ENCODE assay signal across 20 cellular contexts in the genomic region with DNA sequence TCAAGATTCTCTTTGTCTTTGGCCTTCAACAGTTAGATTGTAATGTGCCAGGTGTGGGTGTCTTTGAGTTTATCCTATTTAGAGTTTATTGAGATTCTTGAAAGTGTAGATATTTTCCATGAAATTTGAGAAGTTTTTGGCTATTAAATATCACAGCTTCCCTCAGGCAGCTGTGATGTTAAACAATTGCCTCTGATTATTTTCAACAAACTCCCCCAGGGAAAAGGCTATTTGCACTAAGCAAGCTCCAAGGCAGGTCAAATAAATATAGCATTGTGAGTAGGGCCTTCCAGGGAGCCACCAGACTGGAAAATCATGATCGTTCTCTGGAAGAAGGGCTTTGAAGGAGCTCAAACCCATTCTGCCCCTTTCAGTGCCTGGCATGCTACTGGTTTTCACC.
"Had no signal": no experiment of that assay in that cellular context is flagged by ENCODE, and none has a peak within 500 bp of the region (broad histone marks: within the 10 kb centered on the region; RNA-seq: fewer than 3 reads in every experiment).

No MANE protein-coding gene starts in this region.

- FAIRE-seq: K562, RCC 7860 had no signal

- H3K27ac ChIP-seq: KMS-11, SJSA1, SK-N-MC had no signal

- H3K36me3 ChIP-seq: SJSA1 had no signal

- H3K4me3 ChIP-seq: K562, SJSA1, SK-N-MC had no signal

- H3K9ac ChIP-seq: KMS-11 had no signal

- H3K27me3 ChIP-seq: SJSA1 had no signal

- H3K4me1 ChIP-seq: SJSA1 had no signal

- ATAC-seq: K562 had no signal

- H3K4me2 ChIP-seq: KMS-11 had no signal

- DNase-seq: Kasumi-1, MM.1S, NCI-H1092 treated with DMSO at 0.1 percent for 48 hours, NCI-H1417, NCI-H1436 treated with DMSO at 0.1 percent for 48 hours, NCI-H1694, NCI-H187 treated with DMSO at 0.1 percent for 48 hours, NCI-H2029 treated with DMSO at 0.1 percent for 48 hours, NCI-H2227 treated with DMSO at 0.1 percent for 48 hours, NCI-H524, NCI-H526 treated with DMSO at 0.1 percent for 48 hours, NCI-H774, Right ventricle myocardium superior, RPMI8226, SIG-M5 had no signal
